1 cellular context compared by ENCODE assay signal in genomic region chr16:57669476-57670162, GRCh38.
TF ChIP-seq lines count a peak whose summit lies in the region.

No MANE protein-coding gene starts in this region.

TF ChIP-seq in HepG2, 621 proteins besides CTCF, POLR2A, EP300 and RAD21:
- TF ChIP-seq, protein P1, sequence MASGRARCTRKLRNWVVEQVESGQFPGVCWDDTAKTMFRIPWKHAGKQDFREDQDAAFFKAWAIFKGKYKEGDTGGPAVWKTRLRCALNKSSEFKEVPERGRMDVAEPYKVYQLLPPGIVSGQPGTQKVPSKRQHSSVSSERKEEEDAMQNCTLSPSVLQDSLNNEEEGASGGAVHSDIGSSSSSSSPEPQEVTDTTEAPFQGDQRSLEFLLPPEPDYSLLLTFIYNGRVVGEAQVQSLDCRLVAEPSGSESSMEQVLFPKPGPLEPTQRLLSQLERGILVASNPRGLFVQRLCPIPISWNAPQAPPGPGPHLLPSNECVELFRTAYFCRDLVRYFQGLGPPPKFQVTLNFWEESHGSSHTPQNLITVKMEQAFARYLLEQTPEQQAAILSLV (CRISPR knock-in tag; IDR thresholded peaks at IDR 0.05; ENCODE audit: borderline replicate concordance) = 0 out of 2 replicates have a peak, but pooled peaks have one; percentile 22
- TF ChIP-seq CREB1 (IDR thresholded peaks at IDR 0.05) (no peak), CREB1 (CRISPR knock-in tag; IDR thresholded peaks at IDR 0.05) (no peak), ZNF549 (CRISPR knock-in tag; IDR thresholded peaks at IDR 0.05) (no peak), ZNF343 (CRISPR knock-in tag; IDR thresholded peaks at IDR 0.05) (no peak), STAG1 (CRISPR knock-in tag; IDR thresholded peaks at IDR 0.05) (peak; percentile 46), DNMT1 (CRISPR knock-in tag; IDR thresholded peaks at IDR 0.05) (0 out of 2 replicates have a peak, but pooled peaks have one; percentile 53), ZNF879 (CRISPR knock-in tag; IDR thresholded peaks at IDR 0.05) (no peak), NFE2L1 (CRISPR knock-in tag; IDR thresholded peaks at IDR 0.05; ENCODE audit: borderline replicate concordance) (0 out of 2 replicates have a peak, but pooled peaks have one; percentile 30), HNRNPL (IDR thresholded peaks at IDR 0.05; ENCODE audit: low read depth, low read length) (peak; percentile 84; the same call in 1 of the 2 replicates), ZNF768 (CRISPR knock-in tag; IDR thresholded peaks at IDR 0.05) (0 out of 2 replicates have a peak, but pooled peaks have one; percentile 7), ZNF24 (IDR thresholded peaks at IDR 0.05) (peak; percentile 72; the same call in 1 of the 2 replicates), ZSCAN25 (CRISPR knock-in tag; IDR thresholded peaks at IDR 0.05) (no peak)
- TF ChIP-seq, protein P2, sequence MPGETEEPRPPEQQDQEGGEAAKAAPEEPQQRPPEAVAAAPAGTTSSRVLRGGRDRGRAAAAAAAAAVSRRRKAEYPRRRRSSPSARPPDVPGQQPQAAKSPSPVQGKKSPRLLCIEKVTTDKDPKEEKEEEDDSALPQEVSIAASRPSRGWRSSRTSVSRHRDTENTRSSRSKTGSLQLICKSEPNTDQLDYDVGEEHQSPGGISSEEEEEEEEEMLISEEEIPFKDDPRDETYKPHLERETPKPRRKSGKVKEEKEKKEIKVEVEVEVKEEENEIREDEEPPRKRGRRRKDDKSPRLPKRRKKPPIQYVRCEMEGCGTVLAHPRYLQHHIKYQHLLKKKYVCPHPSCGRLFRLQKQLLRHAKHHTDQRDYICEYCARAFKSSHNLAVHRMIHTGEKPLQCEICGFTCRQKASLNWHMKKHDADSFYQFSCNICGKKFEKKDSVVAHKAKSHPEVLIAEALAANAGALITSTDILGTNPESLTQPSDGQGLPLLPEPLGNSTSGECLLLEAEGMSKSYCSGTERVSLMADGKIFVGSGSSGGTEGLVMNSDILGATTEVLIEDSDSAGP (CRISPR knock-in tag; IDR thresholded peaks at IDR 0.05; ENCODE audit: borderline replicate concordance) = 0 out of 2 replicates have a peak, but pooled peaks have one; percentile 11
